In the genomic region with DNA sequence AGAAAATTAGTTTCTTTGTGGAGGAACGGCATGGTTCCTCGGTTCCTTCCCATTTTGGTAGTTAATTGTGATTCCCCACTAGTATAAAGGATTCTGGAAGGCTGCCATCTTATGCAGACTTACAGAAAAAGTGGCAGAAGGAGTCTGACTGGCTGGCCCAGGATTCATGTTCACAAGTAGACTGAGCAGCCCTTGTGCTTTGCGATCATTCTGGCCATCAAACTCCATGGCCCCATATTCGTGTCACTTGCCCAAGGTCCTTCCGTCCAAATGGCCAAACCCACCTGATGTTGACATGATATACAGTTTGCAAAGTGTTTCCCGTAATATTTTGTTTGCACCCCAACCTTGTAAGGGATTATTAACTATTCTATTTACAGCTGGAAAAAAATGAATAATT, we compare ENCODE assay signal across 1 cellular context.
TF ChIP-seq lines count a peak whose summit lies in the region.

No MANE protein-coding gene starts in this region.

TF ChIP-seq in SK-N-SH treated with all-trans-retinoic acid at 6 μM for 48 hours, 23 proteins besides CTCF, POLR2A, EP300 and RAD21 (continued from another document):
- TF ChIP-seq, protein P1, sequence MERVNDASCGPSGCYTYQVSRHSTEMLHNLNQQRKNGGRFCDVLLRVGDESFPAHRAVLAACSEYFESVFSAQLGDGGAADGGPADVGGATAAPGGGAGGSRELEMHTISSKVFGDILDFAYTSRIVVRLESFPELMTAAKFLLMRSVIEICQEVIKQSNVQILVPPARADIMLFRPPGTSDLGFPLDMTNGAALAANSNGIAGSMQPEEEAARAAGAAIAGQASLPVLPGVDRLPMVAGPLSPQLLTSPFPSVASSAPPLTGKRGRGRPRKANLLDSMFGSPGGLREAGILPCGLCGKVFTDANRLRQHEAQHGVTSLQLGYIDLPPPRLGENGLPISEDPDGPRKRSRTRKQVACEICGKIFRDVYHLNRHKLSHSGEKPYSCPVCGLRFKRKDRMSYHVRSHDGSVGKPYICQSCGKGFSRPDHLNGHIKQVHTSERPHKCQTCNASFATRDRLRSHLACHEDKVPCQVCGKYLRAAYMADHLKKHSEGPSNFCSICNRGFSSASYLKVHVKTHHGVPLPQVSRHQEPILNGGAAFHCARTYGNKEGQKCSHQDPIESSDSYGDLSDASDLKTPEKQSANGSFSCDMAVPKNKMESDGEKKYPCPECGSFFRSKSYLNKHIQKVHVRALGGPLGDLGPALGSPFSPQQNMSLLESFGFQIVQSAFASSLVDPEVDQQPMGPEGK (CRISPR knock-in tag; IDR thresholded peaks at IDR 0.05; ENCODE audit: borderline replicate concordance): no peak
- TF ChIP-seq ISL1 (CRISPR knock-in tag; IDR thresholded peaks at IDR 0.05): no peak
- no peak for TF ChIP-seq ZNF70 (CRISPR knock-in tag; IDR thresholded peaks at IDR 0.05)
- no peak for TF ChIP-seq ZNF565 (CRISPR knock-in tag; conservative IDR thresholded peaks at IDR 0.05; ENCODE audit: low read depth)
- TF ChIP-seq, protein P2, sequence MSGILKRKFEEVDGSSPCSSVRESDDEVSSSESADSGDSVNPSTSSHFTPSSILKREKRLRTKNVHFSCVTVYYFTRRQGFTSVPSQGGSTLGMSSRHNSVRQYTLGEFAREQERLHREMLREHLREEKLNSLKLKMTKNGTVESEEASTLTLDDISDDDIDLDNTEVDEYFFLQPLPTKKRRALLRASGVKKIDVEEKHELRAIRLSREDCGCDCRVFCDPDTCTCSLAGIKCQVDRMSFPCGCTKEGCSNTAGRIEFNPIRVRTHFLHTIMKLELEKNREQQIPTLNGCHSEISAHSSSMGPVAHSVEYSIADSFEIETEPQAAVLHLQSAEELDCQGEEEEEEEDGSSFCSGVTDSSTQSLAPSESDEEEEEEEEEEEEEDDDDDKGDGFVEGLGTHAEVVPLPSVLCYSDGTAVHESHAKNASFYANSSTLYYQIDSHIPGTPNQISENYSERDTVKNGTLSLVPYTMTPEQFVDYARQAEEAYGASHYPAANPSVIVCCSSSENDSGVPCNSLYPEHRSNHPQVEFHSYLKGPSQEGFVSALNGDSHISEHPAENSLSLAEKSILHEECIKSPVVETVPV (CRISPR knock-in tag; IDR thresholded peaks at IDR 0.05): no peak
- TF ChIP-seq RARB (CRISPR knock-in tag; IDR thresholded peaks at IDR 0.05): no peak
- TF ChIP-seq, protein P3, sequence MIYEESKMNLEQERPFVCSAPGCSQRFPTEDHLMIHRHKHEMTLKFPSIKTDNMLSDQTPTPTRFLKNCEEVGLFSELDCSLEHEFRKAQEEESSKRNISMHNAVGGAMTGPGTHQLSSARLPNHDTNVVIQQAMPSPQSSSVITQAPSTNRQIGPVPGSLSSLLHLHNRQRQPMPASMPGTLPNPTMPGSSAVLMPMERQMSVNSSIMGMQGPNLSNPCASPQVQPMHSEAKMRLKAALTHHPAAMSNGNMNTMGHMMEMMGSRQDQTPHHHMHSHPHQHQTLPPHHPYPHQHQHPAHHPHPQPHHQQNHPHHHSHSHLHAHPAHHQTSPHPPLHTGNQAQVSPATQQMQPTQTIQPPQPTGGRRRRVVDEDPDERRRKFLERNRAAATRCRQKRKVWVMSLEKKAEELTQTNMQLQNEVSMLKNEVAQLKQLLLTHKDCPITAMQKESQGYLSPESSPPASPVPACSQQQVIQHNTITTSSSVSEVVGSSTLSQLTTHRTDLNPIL (CRISPR knock-in tag; IDR thresholded peaks at IDR 0.05; ENCODE audit: low read depth): no peak
- TF ChIP-seq ESRRG (CRISPR knock-in tag; IDR thresholded peaks at IDR 0.05): no peak
- no peak for TF ChIP-seq ZFP30 (CRISPR knock-in tag; IDR thresholded peaks at IDR 0.05)
- TF ChIP-seq GLIS3 (CRISPR knock-in tag; IDR thresholded peaks at IDR 0.05): no peak
- TF ChIP-seq PPARA (CRISPR knock-in tag; IDR thresholded peaks at IDR 0.05; ENCODE audit: borderline replicate concordance): no peak
- TF ChIP-seq BACH2 (CRISPR knock-in tag; IDR thresholded peaks at IDR 0.05; ENCODE audit: borderline replicate concordance): no peak
- TF ChIP-seq SNAI2 (CRISPR knock-in tag; IDR thresholded peaks at IDR 0.05): no peak
- TF ChIP-seq ZNF8 (CRISPR knock-in tag; IDR thresholded peaks at IDR 0.05): no peak
- TF ChIP-seq ZC3H10 (CRISPR knock-in tag; IDR thresholded peaks at IDR 0.05): no peak
- TF ChIP-seq ZFP3 (CRISPR knock-in tag; IDR thresholded peaks at IDR 0.05): no peak
- TF ChIP-seq, protein P4, sequence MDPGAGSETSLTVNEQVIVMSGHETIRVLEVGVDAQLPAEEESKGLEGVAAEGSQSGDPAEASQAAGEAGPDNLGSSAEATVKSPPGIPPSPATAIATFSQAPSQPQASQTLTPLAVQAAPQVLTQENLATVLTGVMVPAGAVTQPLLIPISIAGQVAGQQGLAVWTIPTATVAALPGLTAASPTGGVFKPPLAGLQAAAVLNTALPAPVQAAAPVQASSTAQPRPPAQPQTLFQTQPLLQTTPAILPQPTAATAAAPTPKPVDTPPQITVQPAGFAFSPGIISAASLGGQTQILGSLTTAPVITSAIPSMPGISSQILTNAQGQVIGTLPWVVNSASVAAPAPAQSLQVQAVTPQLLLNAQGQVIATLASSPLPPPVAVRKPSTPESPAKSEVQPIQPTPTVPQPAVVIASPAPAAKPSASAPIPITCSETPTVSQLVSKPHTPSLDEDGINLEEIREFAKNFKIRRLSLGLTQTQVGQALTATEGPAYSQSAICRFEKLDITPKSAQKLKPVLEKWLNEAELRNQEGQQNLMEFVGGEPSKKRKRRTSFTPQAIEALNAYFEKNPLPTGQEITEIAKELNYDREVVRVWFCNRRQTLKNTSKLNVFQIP (CRISPR knock-in tag; IDR thresholded peaks at IDR 0.05; ENCODE audit: borderline replicate concordance, low read depth): no peak
- TF ChIP-seq ARNTL (CRISPR knock-in tag; IDR thresholded peaks at IDR 0.05; ENCODE audit: borderline replicate concordance, low read depth): no peak
- no peak for TF ChIP-seq TCF4 (CRISPR knock-in tag; IDR thresholded peaks at IDR 0.05; ENCODE audit: borderline replicate concordance)
